Comparison of ENCODE assay signal across 8 cellular contexts in the genomic region with DNA sequence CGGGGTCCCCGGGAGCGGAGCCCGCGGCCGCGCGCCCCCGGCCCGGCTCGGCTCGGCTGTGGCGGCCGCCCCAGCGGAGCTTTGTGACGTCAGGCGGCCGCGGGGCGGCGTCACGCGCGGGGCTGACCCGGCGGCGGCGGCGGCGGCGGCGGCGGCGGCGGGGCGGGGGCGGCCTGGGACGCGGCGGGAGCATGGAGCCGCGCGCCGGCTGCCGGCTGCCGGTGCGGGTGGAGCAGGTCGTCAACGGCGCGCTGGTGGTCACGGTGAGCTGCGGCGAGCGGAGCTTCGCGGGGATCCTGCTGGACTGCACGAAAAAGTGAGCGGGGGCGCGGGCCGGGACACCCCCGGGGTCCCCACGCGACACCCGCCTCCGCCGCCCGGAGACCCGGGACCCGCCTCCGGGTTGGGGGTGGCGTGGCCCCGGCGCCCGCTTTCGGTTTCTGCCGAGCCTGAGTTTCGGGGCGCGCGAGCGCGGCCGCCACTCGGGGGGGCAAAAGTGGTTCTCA. TPM values are rescaled to one million over a fixed set of nuclear protein-coding genes. Genes with fewer than 3 reads are reported as not detected.
DNase-seq lines count a peak whose midpoint lies in the region; ATAC-seq and TF ChIP-seq lines count a peak whose summit lies in the region.

A gene (plus strand): TSS at position 165 of the 506 bp plus-strand sequence. CDS start 27 bp downstream, at position 192.

- TF ChIP-seq POLR2A in thyroid gland (IDR thresholded peaks at IDR 0.05) = peak; percentile 9 to 74

- peaks cover 0 to 5% (median 0%) of the 10 kb centered on the region in 7 donors for H3K9me3 Mint-ChIP-seq in naive B cell

- H3K27me3 Mint-ChIP-seq in naive B cell = no peaks in the 10 kb centered on the region

- H3K27ac ChIP-seq in esophagus (ENCODE audit: low read depth in 2 of 2, low read length in 1 of 2) (peak within 1 kb of the TSS; percentile 95), thyroid gland (peak within 1 kb of the TSS; percentile 94 to 95 (median 95))

- no peaks in the 10 kb centered on the region for H3K36me3 Mint-ChIP-seq in naive B cell

- H3K27ac Mint-ChIP-seq in naive B cell = peak within 1 kb of the TSS; percentile 95 to 99 (median 98)

- ATAC-seq in GM19467 (IDR thresholded peaks at IDR 0.05; ENCODE audit: unreplicated experiment) (peak; percentile 31), naive B cell (ENCODE audit: low read depth in 2 of 2) (peak; percentile 31 to 38)

- TF ChIP-seq CTCF in AG10803 (conservative IDR thresholded peaks at IDR 0.05; ENCODE audit: low read length) (no peak), thyroid gland (IDR thresholded peaks at IDR 0.05) (no peak)

- H3K4me1 ChIP-seq in esophagus (ENCODE audit: control insufficient read depth in 2 of 2, insufficient read depth in 2 of 2, low read length in 1 of 2) (peaks cover 11 to 35% of the 10 kb centered on the region in 2 donors), thyroid gland (peaks cover 45 to 57% of the 10 kb centered on the region in 2 donors)

- H3K36me3 ChIP-seq in esophagus (ENCODE audit: control insufficient read depth in 2 of 2, insufficient read depth in 2 of 2, low read length in 1 of 2) (peaks cover 0 to 7% of the 10 kb centered on the region in 2 donors), thyroid gland (no peaks in the 10 kb centered on the region)

- 1% methylated on average over 46 to 86 of the region's 86 CpGs for WGBS in esophagus, 2 donors
- WGBS in thyroid gland, 2 donors = 0 to 1% methylated on average over 2 to 14 of the region's 86 CpGs

- H3K27me3 ChIP-seq in esophagus (ENCODE audit: control insufficient read depth in 1 of 2, insufficient read depth in 2 of 2, low read length in 2 of 2) (no peaks in the 10 kb centered on the region), thyroid gland (no peaks in the 10 kb centered on the region)

- peaks cover 0 to 2% of the 10 kb centered on the region in 2 donors for H3K9me3 ChIP-seq in esophagus (ENCODE audit: control insufficient read depth in 2 of 2, insufficient read depth in 1 of 2, low read depth in 1 of 2, low read length in 1 of 2)
- no peaks in the 10 kb centered on the region for H3K9me3 ChIP-seq in thyroid gland

- H3K4me3 ChIP-seq in AG10803 (ENCODE audit: low read length) (peak within 1 kb of the TSS; percentile 77), esophagus (ENCODE audit: low read depth in 1 of 2, low read length in 2 of 2) (peak within 1 kb of the TSS; percentile 60 to 82), thyroid gland (replicated peaks in 1 of 3) (peak within 1 kb of the TSS; percentile 18 to 95 (median 69))
- H3K4me3 ChIP-seq in Jurkat, Clone E6-1 (ENCODE audit: low read length) = peak within 1 kb of the TSS; percentile 65

- H3K4me3 Mint-ChIP-seq in naive B cell = peak within 1 kb of the TSS; percentile 90 to 96 (median 92)

- intact Hi-C loops in thyroid gland (cut with DNase I) = no loop called here

- DNase-seq in AG10803 (ENCODE audit: low read depth) (no peak), naive B cell (peak; percentile 78), thyroid gland (peak; percentile 59 to 63), SKM-1 treated with dmso at 0.1 percent for 144 hours (lab: John Stamatoyannopoulos, UW; ENCODE audit: unreplicated experiment) (no peak)
- no peak for DNase-seq in Jurkat, Clone E6-1 (ENCODE audit: low read depth, low spot score)
- DNase-seq in activated CD8-positive, alpha-beta memory T cell treated with anti-CD3 and anti-CD28 coated beads, Interleukin-2, amount 50 U/mL, for 48 hours = peak; percentile 71

- peaks cover 50 to 78% (median 66%) of the 10 kb centered on the region in 3 donors for H3K4me1 Mint-ChIP-seq in naive B cell

RNA-seq across cellular contexts. Expression of the gene that starts here (rescaled TPM):
- 6.6 TPM for polyA plus RNA-seq in Jurkat, Clone E6-1 (2012; ENCODE audit: insufficient read depth, insufficient read length)
- polyA plus RNA-seq in esophagus (10 to 100 TPM; 17.6 to 33.4 TPM), naive B cell (ENCODE audit: low read depth in 6 of 6) (10 to 100 TPM in 1 of 6 donors, 1 to 10 TPM in 5; 3.3 to 10.3 (median 6.2) TPM)
- 10 to 100 TPM; 14.5 to 35.4 (median 27.3) TPM for total RNA-seq in thyroid gland

Comparison
In these comparisons a context has a peak if more than half of its experiments do, and no peak if none do; other contexts are left out.
1. DNase-seq: peak in activated CD8-positive, alpha-beta memory T cell treated with anti-CD3 and anti-CD28 coated beads, Interleukin-2, amount 50 U/mL, for 48 hours (single experiment), naive B cell (single experiment) and thyroid gland (2 of 2); none in AG10803 (single experiment), Jurkat, Clone E6-1 (single experiment) and SKM-1 treated with dmso at 0.1 percent for 144 hours (single experiment).
2. Peak in every context shown above with its lines, with median percentiles within 50 percentile points of each other: H3K4me3 ChIP-seq.